Comparison of ENCODE assay signal across 25 cellular contexts in genomic region chr2:52253605-52254004, GRCh38.
"Had no signal": no experiment of that assay in that cellular context is flagged by ENCODE, and none has a peak within 500 bp of the region (broad histone marks: within the 10 kb centered on the region; RNA-seq: fewer than 3 reads in every experiment).

No MANE protein-coding gene starts in this region.

- H3K79me2 ChIP-seq: parathyroid adenoma had no signal

- H3K36me3 Mint-ChIP-seq: naive B cell; natural killer cell treated with Interleukin-12 subunit alpha and Interleukin-12 subunit beta and Interleukin-15 and Interleukin-18, amount 100 ng/mL, for 72 hours; stimulated activated effector memory CD8-positive, alpha-beta T cell treated with anti-CD3 and anti-CD28 coated beads, Interleukin-12 subunit alpha, Interleukin-12 subunit beta, amount 100 ng/mL, for 72 hours had no signal

- DNase-seq: colonic mucosa; effector CD8-positive, alpha-beta T cell; endodermal cell; hypothalamus; left ventricle myocardium superior; lower lobe of right lung; naive B cell; stimulated activated CD4-positive, alpha-beta T cell treated with anti-CD3 and anti-CD28 coated beads, Interleukin-2, amount 100 ng/mL, for 24 hours; stimulated activated CD4-positive, alpha-beta T cell treated with anti-CD3 and anti-CD28 coated beads, Interleukin-4, amount 100 ng/mL, for 24 hours; stimulated activated naive CD4-positive, alpha-beta T cell treated with Interleukin-2 at 50 U/mL for 16 hours; stomach; substantia nigra; upper lobe of left lung had no signal

- H3K9me3 ChIP-seq: colonic mucosa, lower lobe of right lung, neutrophil, thoracic aorta, tibial nerve, upper lobe of left lung had no signal

- H3K27ac ChIP-seq: colonic mucosa, epithelial cell of prostate, lower lobe of right lung, neutrophil, parathyroid adenoma, stomach, thoracic aorta, tibial nerve, upper lobe of left lung had no signal

- H3K4me3 Mint-ChIP-seq: dendritic cell treated with granulocyte-macrophage colony-stimulating factor and Interleukin-4, amounts not matched to agents 40 ng/mL and 50 ng/mL, for 4 days; endodermal cell; naive B cell; natural killer cell treated with Interleukin-12 subunit alpha and Interleukin-12 subunit beta and Interleukin-15 and Interleukin-18, amount 100 ng/mL, for 72 hours; neural crest cell; stimulated activated effector memory CD8-positive, alpha-beta T cell treated with anti-CD3 and anti-CD28 coated beads, Interleukin-12 subunit alpha, Interleukin-12 subunit beta, amount 100 ng/mL, for 72 hours had no signal

- H3K4me3 ChIP-seq: colonic mucosa, lower lobe of right lung, stomach, thoracic aorta, tibial nerve, upper lobe of left lung had no signal

- H3K9me3 Mint-ChIP-seq: neural crest cell had no signal

- H3K36me3 ChIP-seq: colonic mucosa, lower lobe of right lung, neutrophil, stomach, thoracic aorta, tibial nerve, upper lobe of left lung had no signal

- H2AFZ ChIP-seq: parathyroid adenoma had no signal

- H3K4me1 Mint-ChIP-seq: endodermal cell; naive B cell; neural crest cell; stimulated activated effector memory CD8-positive, alpha-beta T cell treated with anti-CD3 and anti-CD28 coated beads, Interleukin-12 subunit alpha, Interleukin-12 subunit beta, amount 100 ng/mL, for 72 hours had no signal

- H3K27ac Mint-ChIP-seq: dendritic cell treated with granulocyte-macrophage colony-stimulating factor and Interleukin-4, amounts not matched to agents 40 ng/mL and 50 ng/mL, for 4 days; endodermal cell; naive B cell; natural killer cell treated with Interleukin-12 subunit alpha and Interleukin-12 subunit beta and Interleukin-15 and Interleukin-18, amount 100 ng/mL, for 72 hours; progenitor cell of endocrine pancreas; stimulated activated effector memory CD8-positive, alpha-beta T cell treated with anti-CD3 and anti-CD28 coated beads, Interleukin-12 subunit alpha, Interleukin-12 subunit beta, amount 100 ng/mL, for 72 hours had no signal

- H3K27me3 Mint-ChIP-seq: dendritic cell treated with granulocyte-macrophage colony-stimulating factor and Interleukin-4, amounts not matched to agents 40 ng/mL and 50 ng/mL, for 4 days; naive B cell; natural killer cell treated with Interleukin-12 subunit alpha and Interleukin-12 subunit beta and Interleukin-15 and Interleukin-18, amount 100 ng/mL, for 72 hours; progenitor cell of endocrine pancreas had no signal

- H3K4me1 ChIP-seq: colonic mucosa, lower lobe of right lung, parathyroid adenoma, stomach, tibial nerve, upper lobe of left lung had no signal

- H3K27me3 ChIP-seq: colonic mucosa, neutrophil, stomach, tibial nerve, upper lobe of left lung had no signal

- H3K9ac ChIP-seq: parathyroid adenoma had no signal

- ATAC-seq: esophagus mucosa; left ventricle myocardium superior; lower lobe of right lung; natural killer cell treated with Interleukin-12 subunit alpha and Interleukin-12 subunit beta and Interleukin-15 and Interleukin-18, amount 100 ng/mL, for 72 hours; sciatic nerve; stimulated activated effector memory CD8-positive, alpha-beta T cell treated with anti-CD3 and anti-CD28 coated beads, Interleukin-12 subunit alpha, Interleukin-12 subunit beta, amount 100 ng/mL, for 72 hours had no signal
